Comparison of ENCODE assay signal across 24 cellular contexts in the genomic region with DNA sequence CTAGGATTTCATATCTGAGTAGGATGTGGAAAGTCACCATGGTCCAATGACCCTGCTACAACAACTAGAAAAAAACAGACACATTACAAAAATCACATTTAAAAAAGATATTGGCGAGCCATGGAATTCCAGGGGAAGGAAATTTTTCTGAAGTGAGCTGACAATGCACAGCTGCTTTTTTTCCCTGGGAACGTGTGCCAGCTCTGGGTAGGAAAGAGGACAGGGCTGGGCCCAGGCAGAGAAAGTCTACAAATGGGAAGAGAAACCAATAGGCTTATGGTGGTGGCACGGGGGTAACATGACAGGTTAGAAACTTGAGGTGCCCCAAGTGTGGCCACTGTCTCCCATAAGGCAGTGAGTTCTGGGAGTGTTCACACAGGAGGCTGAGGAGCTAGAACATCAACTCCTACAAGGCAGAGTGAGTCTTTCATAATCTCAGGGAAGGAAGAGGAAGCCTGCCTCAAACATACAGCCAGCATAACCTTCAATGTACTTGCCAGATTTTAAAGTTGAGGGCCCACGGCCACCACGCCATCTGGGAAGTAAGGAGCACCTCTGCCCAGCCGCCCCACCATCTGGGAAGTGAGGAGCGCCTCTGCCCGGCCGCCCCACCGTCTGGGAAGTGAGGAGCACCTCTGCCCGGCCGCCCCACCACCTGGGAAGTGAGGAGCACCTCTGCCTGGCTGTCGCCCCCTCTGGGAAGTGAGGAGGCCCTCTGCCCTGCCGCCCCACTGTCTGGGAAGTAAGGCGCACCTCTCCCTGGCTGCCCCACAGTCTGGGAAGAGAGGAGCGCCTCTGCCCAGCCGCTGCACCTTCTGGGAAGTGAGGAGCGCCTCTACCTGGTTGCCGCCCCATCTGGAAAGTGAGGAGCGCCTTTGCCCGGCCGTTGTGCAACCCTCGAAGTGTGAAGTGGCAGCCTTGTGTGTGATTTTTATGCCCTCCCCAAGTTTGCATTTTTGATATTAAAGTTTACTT.
"Had no signal": no experiment of that assay in that cellular context is flagged by ENCODE, and none has a peak within 500 bp of the region (broad histone marks: within the 10 kb centered on the region; RNA-seq: fewer than 3 reads in every experiment).

No MANE protein-coding gene starts in this region.

- H3K4me2 ChIP-seq: KMS-11, SK-N-SH had no signal

- H3K27me3 ChIP-seq: MG63 had no signal

- H3K9ac ChIP-seq: KMS-11, SK-N-SH had no signal

- ATAC-seq: K562, Panc1, PC-3 had no signal

- H3K9me3 ChIP-seq: MG63, SK-N-SH had no signal

- H3K4me3 ChIP-seq: K562, MG63 had no signal

- H3K36me3 ChIP-seq: MG63 had no signal

- H3K27ac ChIP-seq: HL-60, KMS-11, RWPE1 had no signal

- DNase-seq: MG63; MV-4-11; NCI-H1048; NCI-H1105; NCI-H1417; NCI-H146; NCI-H1694 treated with DMSO at 0.1 percent for 48 hours; NCI-H1930; NCI-H2081; NCI-H2107; NCI-H2227 treated with DMSO at 0.1 percent for 48 hours; NCI-H524 treated with DMSO at 0.1 percent for 48 hours; NCI-H69; NCI-H774; NK-92 treated with Interleukin-12 subunit alpha and Interleukin-12 subunit beta, amount 100 ng/mL, for 24 hours; PC-3; SHP77; SK-N-SH; SW 1271 had no signal
